ENCODE assay signal across 1 cellular context in the genomic region with DNA sequence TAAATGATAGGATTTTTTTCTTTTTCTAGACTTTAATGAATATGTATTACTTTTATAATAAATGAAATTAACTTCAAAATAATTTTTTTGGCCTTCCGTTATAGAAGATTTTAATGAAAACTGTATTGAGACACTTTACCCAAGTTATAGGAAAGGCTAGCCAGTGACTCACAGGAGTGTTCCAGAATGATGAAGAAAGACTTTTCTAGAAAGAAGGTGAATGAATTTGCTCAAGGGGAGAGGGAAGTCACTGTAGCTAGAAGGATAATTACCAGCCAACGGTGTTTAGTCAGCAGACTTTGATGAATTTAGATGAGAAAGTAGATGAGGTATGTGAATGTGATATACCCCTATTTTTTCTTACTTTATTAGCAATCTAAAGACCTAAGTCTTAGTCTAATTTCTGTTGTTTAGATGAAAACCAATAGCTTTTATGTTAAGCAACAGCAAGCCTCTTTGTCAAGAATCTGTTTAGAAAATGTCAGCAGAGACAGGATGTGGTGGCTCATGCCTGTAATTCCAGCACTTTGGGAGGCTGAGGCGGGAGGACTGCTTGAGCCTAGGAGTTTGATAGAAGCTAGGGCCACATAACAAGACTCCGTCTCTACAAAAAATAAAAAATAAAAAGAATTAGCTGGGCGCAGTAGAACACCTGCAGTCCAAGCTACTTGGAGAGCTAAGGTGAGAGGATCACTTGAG.
TF ChIP-seq lines count a peak whose summit lies in the region.

No MANE protein-coding gene starts in this region.

TF ChIP-seq in liver, 16 proteins besides CTCF, POLR2A, EP300 and RAD21 (continued from another document):
- TF ChIP-seq REST (IDR thresholded peaks at IDR 0.05) (no peak), EGR1 (IDR thresholded peaks at IDR 0.05; ENCODE audit: low read depth in 2 of 2) (no peak), GABPA (IDR thresholded peaks at IDR 0.05 in 1 of 2, conservative IDR thresholded peaks at IDR 0.05 in 1 of 2) (no peak), FOXA1 (IDR thresholded peaks at IDR 0.05) (no peak), HNF4G (IDR thresholded peaks at IDR 0.05) (no peak)
- TF ChIP-seq, protein P1, sequence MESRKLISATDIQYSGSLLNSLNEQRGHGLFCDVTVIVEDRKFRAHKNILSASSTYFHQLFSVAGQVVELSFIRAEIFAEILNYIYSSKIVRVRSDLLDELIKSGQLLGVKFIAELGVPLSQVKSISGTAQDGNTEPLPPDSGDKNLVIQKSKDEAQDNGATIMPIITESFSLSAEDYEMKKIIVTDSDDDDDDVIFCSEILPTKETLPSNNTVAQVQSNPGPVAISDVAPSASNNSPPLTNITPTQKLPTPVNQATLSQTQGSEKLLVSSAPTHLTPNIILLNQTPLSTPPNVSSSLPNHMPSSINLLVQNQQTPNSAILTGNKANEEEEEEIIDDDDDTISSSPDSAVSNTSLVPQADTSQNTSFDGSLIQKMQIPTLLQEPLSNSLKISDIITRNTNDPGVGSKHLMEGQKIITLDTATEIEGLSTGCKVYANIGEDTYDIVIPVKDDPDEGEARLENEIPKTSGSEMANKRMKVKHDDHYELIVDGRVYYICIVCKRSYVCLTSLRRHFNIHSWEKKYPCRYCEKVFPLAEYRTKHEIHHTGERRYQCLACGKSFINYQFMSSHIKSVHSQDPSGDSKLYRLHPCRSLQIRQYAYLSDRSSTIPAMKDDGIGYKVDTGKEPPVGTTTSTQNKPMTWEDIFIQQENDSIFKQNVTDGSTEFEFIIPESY (IDR thresholded peaks at IDR 0.05), result no peak
